Comparison of ENCODE assay signal across 8 cellular contexts in genomic region chr9:105693435-105694275, GRCh38. TPM values are rescaled to one million over a fixed set of nuclear protein-coding genes. Genes with fewer than 3 reads are reported as not detected.
DNase-seq lines count a peak whose midpoint lies in the region; TF ChIP-seq lines count a peak whose summit lies in the region.

No MANE protein-coding gene starts in this region.

- peaks cover 5% of the 10 kb centered on the region; the same call in 1 of the 2 replicates for H3F3A ChIP-seq in GM23248 (ENCODE audit: insufficient read depth)
- no peaks in the 10 kb centered on the region for H3F3A ChIP-seq in smooth muscle cell (ENCODE audit: low read depth)

- CTCF ChIA-PET in activated CD4-positive, alpha-beta T cell treated with anti-CD3 and anti-CD28 coated beads, Interleukin-2, amount 10 ng/mL, durations not matched to agents 7 days and 5 days (lab: Charles Lee), result interaction anchor here (1.1 to 1.7 kb wide), 2 partner anchors 10 to 25 kb away, joined by 3 to 5 read pairs; no protein-coding TSS in a partner anchor

- H3K4me3 ChIP-seq in GM23248, result peak overlapping the region; percentile 76
- peak overlapping the region; percentile 13 for H3K4me3 ChIP-seq in iPS-11a (ENCODE audit: low read depth, low read length)
- H3K4me3 ChIP-seq in smooth muscle cell, result peak overlapping the region; percentile 75

- H3K27ac ChIP-seq in GM23248 (no peak overlapping the region), smooth muscle cell (ENCODE audit: low read depth) (no peak overlapping the region)

- peak overlapping the region; percentile 65; the same call in 1 of the 2 replicates for H3K9ac ChIP-seq in GM23248
- H3K9ac ChIP-seq in smooth muscle cell (ENCODE audit: low read depth), result peak overlapping the region; percentile 38

- no peaks in the 10 kb centered on the region for H3K9me3 Mint-ChIP-seq in activated CD4-positive, alpha-beta T cell treated with anti-CD3 and anti-CD28 coated beads, Interleukin-2, amount 10 ng/mL, durations not matched to agents 7 days and 5 days
- H3K9me3 Mint-ChIP-seq in activated T-helper 1 cell treated with anti-CD3 and anti-CD28 coated beads, Interleukin-12 subunit alpha, Interleukin-12 subunit beta, Interleukin-2, Interleukin-4 antibody, amounts not matched to agents 30 ng/mL and 10 ng/mL and 1 ng/mL, durations not matched to agents 14 hours and 24 hours and 36 hours, result no peaks in the 10 kb centered on the region

- H3K27me3 ChIP-seq in GM23248 (replicated peaks; ENCODE audit: insufficient read depth) (peaks cover 9% of the 10 kb centered on the region; the same call in 1 of the 2 replicates), smooth muscle cell (ENCODE audit: low read depth) (peaks cover 25% of the 10 kb centered on the region)

- H3K79me2 ChIP-seq in GM23248 (ENCODE audit: insufficient read depth), result no peaks in the 10 kb centered on the region
- peaks cover 21% of the 10 kb centered on the region for H3K79me2 ChIP-seq in smooth muscle cell (ENCODE audit: low read depth)

- in situ Hi-C loops in GM23248 (cut with MboI), result no loop called here

- peaks cover 23% of the 10 kb centered on the region for H3K27me3 Mint-ChIP-seq in activated CD4-positive, alpha-beta T cell treated with anti-CD3 and anti-CD28 coated beads, Interleukin-2, amount 10 ng/mL, durations not matched to agents 7 days and 5 days
- peaks cover 25% of the 10 kb centered on the region for H3K27me3 Mint-ChIP-seq in activated T-helper 1 cell treated with anti-CD3 and anti-CD28 coated beads, Interleukin-12 subunit alpha, Interleukin-12 subunit beta, Interleukin-2, Interleukin-4 antibody, amounts not matched to agents 30 ng/mL and 10 ng/mL and 1 ng/mL, durations not matched to agents 14 hours and 24 hours and 36 hours (ENCODE audit: insufficient read depth)

- H3K36me3 ChIP-seq in GM23248 (ENCODE audit: low read depth), result no peaks in the 10 kb centered on the region
- H3K36me3 ChIP-seq in smooth muscle cell (ENCODE audit: low read depth), result no peaks in the 10 kb centered on the region

- peaks cover 18% of the 10 kb centered on the region for H3K4me1 Mint-ChIP-seq in activated CD4-positive, alpha-beta T cell treated with anti-CD3 and anti-CD28 coated beads, Interleukin-2, amount 10 ng/mL, durations not matched to agents 7 days and 5 days
- H3K4me1 Mint-ChIP-seq in activated T-helper 1 cell treated with anti-CD3 and anti-CD28 coated beads, Interleukin-12 subunit alpha, Interleukin-12 subunit beta, Interleukin-2, Interleukin-4 antibody, amounts not matched to agents 30 ng/mL and 10 ng/mL and 1 ng/mL, durations not matched to agents 14 hours and 24 hours and 36 hours (ENCODE audit: low read depth), result peaks cover 26% of the 10 kb centered on the region

- H3K4me3 Mint-ChIP-seq in activated CD4-positive, alpha-beta T cell treated with anti-CD3 and anti-CD28 coated beads, Interleukin-2, amount 10 ng/mL, durations not matched to agents 7 days and 5 days, result peak overlapping the region; percentile 84
- H3K4me3 Mint-ChIP-seq in activated T-helper 1 cell treated with anti-CD3 and anti-CD28 coated beads, Interleukin-12 subunit alpha, Interleukin-12 subunit beta, Interleukin-2, Interleukin-4 antibody, amounts not matched to agents 30 ng/mL and 10 ng/mL and 1 ng/mL, durations not matched to agents 14 hours and 24 hours and 36 hours, result peak overlapping the region; percentile 87

- no peaks in the 10 kb centered on the region for H3K36me3 Mint-ChIP-seq in activated CD4-positive, alpha-beta T cell treated with anti-CD3 and anti-CD28 coated beads, Interleukin-2, amount 10 ng/mL, durations not matched to agents 7 days and 5 days (ENCODE audit: low read depth)
- no peaks in the 10 kb centered on the region for H3K36me3 Mint-ChIP-seq in activated T-helper 1 cell treated with anti-CD3 and anti-CD28 coated beads, Interleukin-12 subunit alpha, Interleukin-12 subunit beta, Interleukin-2, Interleukin-4 antibody, amounts not matched to agents 30 ng/mL and 10 ng/mL and 1 ng/mL, durations not matched to agents 14 hours and 24 hours and 36 hours (ENCODE audit: low read depth)

- no peaks in the 10 kb centered on the region; the same call in 1 of the 2 replicates for H3K4me1 ChIP-seq in GM23248 (ENCODE audit: insufficient read depth)
- peaks cover 18% of the 10 kb centered on the region for H3K4me1 ChIP-seq in smooth muscle cell (ENCODE audit: low read depth)

- POLR2A ChIA-PET in activated CD4-positive, alpha-beta T cell treated with anti-CD3 and anti-CD28 coated beads, Interleukin-2, amount 10 ng/mL, durations not matched to agents 7 days and 5 days (lab: Charles Lee), result no interaction called here

- no peak for TF ChIP-seq CTCF in smooth muscle cell (IDR thresholded peaks at IDR 0.05; ENCODE audit: borderline replicate concordance, insufficient read depth, poor library complexity, severe bottlenecking)

- intact Hi-C loops in activated T-helper 1 cell treated with anti-CD3 and anti-CD28 coated beads, Interleukin-12 subunit alpha, Interleukin-12 subunit beta, Interleukin-2, Interleukin-4 antibody, amounts not matched to agents 30 ng/mL and 10 ng/mL and 1 ng/mL, durations not matched to agents 14 hours and 24 hours and 36 hours (cut with micrococcal nuclease), result loop anchor here (1.0 to 10.0 kb wide), 9 partner anchors 25 to 947 kb away; partner anchors contain the start of genes FKTN, NIPSNAP3A and SLC44A1

- H4K20me1 ChIP-seq in GM23248 (ENCODE audit: insufficient read depth), result no peaks in the 10 kb centered on the region
- no peaks in the 10 kb centered on the region for H4K20me1 ChIP-seq in smooth muscle cell (ENCODE audit: low read depth)

- H3K9me3 ChIP-seq in GM23248 (ENCODE audit: low read depth), result no peaks in the 10 kb centered on the region
- no peaks in the 10 kb centered on the region for H3K9me3 ChIP-seq in smooth muscle cell (replicated peaks; ENCODE audit: low read depth)

- H3K4me2 ChIP-seq in GM23248 (ENCODE audit: unreplicated experiment), result peak overlapping the region; percentile 98
- peak overlapping the region; percentile 97 for H3K4me2 ChIP-seq in smooth muscle cell

- no peaks in the 10 kb centered on the region for H3K9me2 ChIP-seq in GM23248 (ENCODE audit: insufficient read depth)

- 7 to 8% methylated on average over 16 of the region's 16 CpGs for WGBS in GM23248 (ENCODE audit: low coverage in 1 of 2, low lambda C conversion rate in 2 of 2, missing lambda C conversion rate in 2 of 2), 2 experiments
- 18% methylated on average over 16 of the region's 16 CpGs for WGBS in smooth muscle cell (ENCODE audit: low lambda C conversion rate)

- peak overlapping the region; percentile 83 for H3K27ac Mint-ChIP-seq in activated CD4-positive, alpha-beta T cell treated with anti-CD3 and anti-CD28 coated beads, Interleukin-2, amount 10 ng/mL, durations not matched to agents 7 days and 5 days
- H3K27ac Mint-ChIP-seq in activated T-helper 1 cell treated with anti-CD3 and anti-CD28 coated beads, Interleukin-12 subunit alpha, Interleukin-12 subunit beta, Interleukin-2, Interleukin-4 antibody, amounts not matched to agents 30 ng/mL and 10 ng/mL and 1 ng/mL, durations not matched to agents 14 hours and 24 hours and 36 hours, result no peak overlapping the region

- no peak for DNase-seq in activated CD4-positive, alpha-beta T cell treated with anti-CD3 and anti-CD28 coated beads, Interleukin-2, amount 10 ng/mL, durations not matched to agents 7 days and 5 days
- no peak for DNase-seq in activated CD4-positive, alpha-beta T cell treated with anti-CD3 and anti-CD28 coated beads, Interleukin-2, amount 50 U/mL, for 1 hour
- peak; percentile 32 for DNase-seq in GM23248
- DNase-seq in KG1 (lab: John Stamatoyannopoulos, UW), result peak; percentile 24
- DNase-seq in activated T-helper 1 cell treated with anti-CD3 and anti-CD28 coated beads, Interleukin-12 subunit alpha, Interleukin-12 subunit beta, Interleukin-2, Interleukin-4 antibody, amounts not matched to agents 30 ng/mL and 10 ng/mL and 1 ng/mL, durations not matched to agents 14 hours and 24 hours and 36 hours (ENCODE audit: low spot score), result no peak
- DNase-seq in smooth muscle cell (lab: John Stamatoyannopoulos, UW; ENCODE audit: unreplicated experiment), result no peak
- no peak for DNase-seq in effector CD8-positive, alpha-beta T cell (lab: John Stamatoyannopoulos, UW)

- H2AFZ ChIP-seq in GM23248 (peak overlapping the region; percentile 90), smooth muscle cell (ENCODE audit: low read depth) (peak overlapping the region; percentile 95)

RNA-seq across cellular contexts. Expression of gene TMEM38B, which starts 0.7 kb away (rescaled TPM):
- 10 to 100 TPM in 1 of 2 experiments, 1 to 10 TPM in 1; 8.7 to 14.2 TPM for total RNA-seq in activated CD4-positive, alpha-beta T cell treated with anti-CD3 and anti-CD28 coated beads, Interleukin-2, amount 10 ng/mL, durations not matched to agents 7 days and 5 days
- total RNA-seq in GM23248 (2014; rRNA removed; shearing (Covaris generic)), result 9.1 and 10.0 TPM in 2 replicates
- polyA plus RNA-seq in GM23248 (2016; fragmentation: Nextera tagmentation; extraction: Ambion mirVana) (6.2 and 7.3 TPM in 2 replicates), smooth muscle cell (15.9 and 18.7 TPM in 2 replicates)
- 11.9 and 13.8 TPM in 2 replicates for total RNA-seq in activated T-helper 1 cell treated with anti-CD3 and anti-CD28 coated beads, Interleukin-12 subunit alpha, Interleukin-12 subunit beta, Interleukin-2, Interleukin-4 antibody, amounts not matched to agents 30 ng/mL and 10 ng/mL and 1 ng/mL, durations not matched to agents 14 hours and 24 hours and 36 hours
- 22.9 and 28.4 TPM in 2 replicates for total RNA-seq in smooth muscle cell

RNA-seq across cellular contexts. Expression of gene TAL2, which starts 31.4 kb away (rescaled TPM):
- not detected for total RNA-seq in activated CD4-positive, alpha-beta T cell treated with anti-CD3 and anti-CD28 coated beads, Interleukin-2, amount 10 ng/mL, durations not matched to agents 7 days and 5 days
- not detected in 2 replicates for total RNA-seq in GM23248 (2014; rRNA removed; shearing (Covaris generic))
- polyA plus RNA-seq in GM23248 (2016; fragmentation: Nextera tagmentation; extraction: Ambion mirVana) (not detected in 2 replicates), smooth muscle cell (0.39 and 0.59 TPM in 2 replicates)
- 0.31 TPM in 1 of 2 replicates, not detected in the other for total RNA-seq in activated T-helper 1 cell treated with anti-CD3 and anti-CD28 coated beads, Interleukin-12 subunit alpha, Interleukin-12 subunit beta, Interleukin-2, Interleukin-4 antibody, amounts not matched to agents 30 ng/mL and 10 ng/mL and 1 ng/mL, durations not matched to agents 14 hours and 24 hours and 36 hours
- 0.49 TPM in 1 of 2 replicates, not detected in the other for total RNA-seq in smooth muscle cell

Comparison
In these comparisons a context has a peak if more than half of its experiments do, and no peak if none do; other contexts are left out.
1. DNase-seq: peak in GM23248 (single experiment) and KG1 (single experiment); none in activated CD4-positive, alpha-beta T cell treated with anti-CD3 and anti-CD28 coated beads, Interleukin-2, amount 10 ng/mL, durations not matched to agents 7 days and 5 days (single experiment), activated CD4-positive, alpha-beta T cell treated with anti-CD3 and anti-CD28 coated beads, Interleukin-2, amount 50 U/mL, for 1 hour (single experiment), activated T-helper 1 cell treated with anti-CD3 and anti-CD28 coated beads, Interleukin-12 subunit alpha, Interleukin-12 subunit beta, Interleukin-2, Interleukin-4 antibody, amounts not matched to agents 30 ng/mL and 10 ng/mL and 1 ng/mL, durations not matched to agents 14 hours and 24 hours and 36 hours (single experiment), smooth muscle cell (single experiment) and effector CD8-positive, alpha-beta T cell (single experiment).
2. H3K4me3 ChIP-seq: peak in every context shown above with its lines; median percentile 76 in GM23248; 75 in smooth muscle cell; 13 in iPS-11a.